In genomic region chr11:9571766-9572120, GRCh38 we compare ENCODE assay signal across 11 cellular contexts. TPM values are rescaled to one million over a fixed set of nuclear protein-coding genes. Genes with fewer than 3 reads are reported as not detected.
DNase-seq lines count a peak whose midpoint lies in the region; ATAC-seq and TF ChIP-seq lines count a peak whose summit lies in the region.
"Had no signal": no experiment of that assay in that cellular context is flagged by ENCODE, and none has a peak within 500 bp of the region (broad histone marks: within the 10 kb centered on the region; RNA-seq: fewer than 3 reads in every experiment).

No MANE protein-coding gene starts in this region.

- no peak overlapping the region for H3K27ac ChIP-seq in BLaER1

- no peaks in the 10 kb centered on the region for H3K36me3 Mint-ChIP-seq in IgD-negative memory B cell
- H3K36me3 Mint-ChIP-seq in brain, result no peaks in the 10 kb centered on the region
- H3K36me3 Mint-ChIP-seq in natural killer cell treated with Interleukin-12 subunit alpha and Interleukin-12 subunit beta and Interleukin-15 and Interleukin-18, amount 100 ng/mL, for 72 hours, result peaks cover 19% of the 10 kb centered on the region
- no peaks in the 10 kb centered on the region for H3K36me3 Mint-ChIP-seq in CD14-positive monocyte

- H3K4me3 Mint-ChIP-seq in IgD-negative memory B cell (peak overlapping the region; percentile 41 to 90 (median 74)), brain (peak overlapping the region; percentile 81 to 89 (median 84)), CD14-positive monocyte (peak overlapping the region in 1 of 2 donors; percentile 89)
- peak overlapping the region; percentile 82 for H3K4me3 Mint-ChIP-seq in natural killer cell treated with Interleukin-12 subunit alpha and Interleukin-12 subunit beta and Interleukin-15 and Interleukin-18, amount 100 ng/mL, for 72 hours

- H3K36me3 ChIP-seq in BLaER1, result 0 out of 2 replicates have a peak, but pooled peaks cover 4% of the 10 kb centered on the region

- ATAC-seq in natural killer cell treated with Interleukin-12 subunit alpha and Interleukin-12 subunit beta and Interleukin-15 and Interleukin-18, amount 100 ng/mL, for 72 hours, result no peak
- no peak for ATAC-seq in HG03108 (IDR thresholded peaks at IDR 0.05; ENCODE audit: unreplicated experiment)
- ATAC-seq in HG03432 (IDR thresholded peaks at IDR 0.05; ENCODE audit: unreplicated experiment), result no peak

- no peak for DNase-seq in natural killer cell treated with Interleukin-12 subunit alpha and Interleukin-12 subunit beta and Interleukin-15 and Interleukin-18, amount 100 ng/mL, for 72 hours (ENCODE audit: low spot score)
- DNase-seq in CD14-positive monocyte (ENCODE audit: low spot score), result no peak
- no peak for DNase-seq in RKO (ENCODE audit: low spot score)
- DNase-seq: activated effector memory CD4-positive, alpha-beta T cell treated with anti-CD3 and anti-CD28 coated beads, Interleukin-2, amount 50 U/mL, for 16 hours; kidney glomerular epithelial cell; NCI-H1930 had no signal

- H3K9me3 Mint-ChIP-seq in IgD-negative memory B cell (no peaks in the 10 kb centered on the region), brain (no peaks in the 10 kb centered on the region), CD14-positive monocyte (no peaks in the 10 kb centered on the region)
- H3K9me3 Mint-ChIP-seq in natural killer cell treated with Interleukin-12 subunit alpha and Interleukin-12 subunit beta and Interleukin-15 and Interleukin-18, amount 100 ng/mL, for 72 hours, result no peaks in the 10 kb centered on the region

- intact Hi-C loops in CD14-positive monocyte (cut with micrococcal nuclease), result loop anchor here in 1 of 2 donors (5.0 to 10.0 kb wide), 3 partner anchors 34 to 183 kb away; partner anchors contain the start of gene SWAP70

- H3K4me1 Mint-ChIP-seq in IgD-negative memory B cell (peaks cover 34 to 43% (median 35%) of the 10 kb centered on the region in 3 donors), brain (peaks cover 67% of the 10 kb centered on the region), CD14-positive monocyte (peaks cover 34% of the 10 kb centered on the region)
- H3K4me1 Mint-ChIP-seq in natural killer cell treated with Interleukin-12 subunit alpha and Interleukin-12 subunit beta and Interleukin-15 and Interleukin-18, amount 100 ng/mL, for 72 hours (ENCODE audit: low read depth in 2 of 2), result peaks cover 17 to 19% of the 10 kb centered on the region in 2 donors

- no peaks in the 10 kb centered on the region for H3K27me3 ChIP-seq in BLaER1

- TF ChIP-seq CTCF in brain (conservative IDR thresholded peaks at IDR 0.05) (no peak), CD14-positive monocyte (IDR thresholded peaks at IDR 0.05) (no peak)

- H3K4me3 ChIP-seq in BLaER1, result no peak overlapping the region

- peaks cover 26% of the 10 kb centered on the region for H4K20me1 ChIP-seq in BLaER1

- no peak overlapping the region for H3K9ac ChIP-seq in BLaER1

- no peaks in the 10 kb centered on the region for H3K9me3 ChIP-seq in BLaER1

- peak overlapping the region; percentile 93 for H3K4me2 ChIP-seq in BLaER1

- H3K27ac Mint-ChIP-seq in IgD-negative memory B cell (peak overlapping the region in 2 of 3 donors; percentile 61 to 75), brain (peak overlapping the region in 3 of 5 experiments; percentile 31 to 98 (median 37)), CD14-positive monocyte (no peak overlapping the region)
- peak overlapping the region; percentile 72 to 74 for H3K27ac Mint-ChIP-seq in natural killer cell treated with Interleukin-12 subunit alpha and Interleukin-12 subunit beta and Interleukin-15 and Interleukin-18, amount 100 ng/mL, for 72 hours

- peaks cover 42% of the 10 kb centered on the region for H3K4me1 ChIP-seq in BLaER1

- H3K27me3 Mint-ChIP-seq in IgD-negative memory B cell (peaks cover 1% of the 10 kb centered on the region), brain (peaks cover 12% of the 10 kb centered on the region), CD14-positive monocyte (ENCODE audit: low read depth in 3 of 3) (peaks cover 0 to 3% (median 0%) of the 10 kb centered on the region in 3 donors)
- peaks cover 0 to 6% of the 10 kb centered on the region in 2 donors for H3K27me3 Mint-ChIP-seq in natural killer cell treated with Interleukin-12 subunit alpha and Interleukin-12 subunit beta and Interleukin-15 and Interleukin-18, amount 100 ng/mL, for 72 hours

RNA-seq across cellular contexts. Expression of gene WEE1, which starts 1.7 kb away (rescaled TPM):
- 47.8 TPM for polyA plus RNA-seq in IgD-negative memory B cell
- polyA plus RNA-seq in brain (ENCODE audit: insufficient read depth, low read depth, low replicate concordance), result 21.2 TPM
- 10 to 100 TPM; 28.0 to 63.8 TPM for total RNA-seq in natural killer cell treated with Interleukin-12 subunit alpha and Interleukin-12 subunit beta and Interleukin-15 and Interleukin-18, amount 100 ng/mL, for 72 hours
- under 1 TPM; 0.05 to 0.22 TPM for polyA plus RNA-seq in CD14-positive monocyte

Comparison
In these comparisons a context has a peak if more than half of its experiments do, and no peak if none do; other contexts are left out.
1. H3K27ac Mint-ChIP-seq: peak in IgD-negative memory B cell (2 of 3), brain (3 of 5) and natural killer cell treated with Interleukin-12 subunit alpha and Interleukin-12 subunit beta and Interleukin-15 and Interleukin-18, amount 100 ng/mL, for 72 hours (2 of 2); none in CD14-positive monocyte (0 of 7).
2. RNA of gene WEE1, which starts 1.7 kb away (polyA plus RNA-seq): 47.8 TPM in IgD-negative memory B cell (single experiment) and 21.2 TPM in brain (single experiment); 0.05 to 0.22 TPM in CD14-positive monocyte; every median in the first group is over 10 times any median in the second.